In genomic region chr4:103498161-103499070, GRCh38 we compare ENCODE assay signal across 8 cellular contexts.
DNase-seq lines count a peak whose midpoint lies in the region; ATAC-seq and TF ChIP-seq lines count a peak whose summit lies in the region.

No MANE protein-coding gene starts in this region.

- H3K36me3 ChIP-seq in adipocyte (ENCODE audit: control insufficient read depth, insufficient read depth, low read length, severe bottlenecking) = no peaks in the 10 kb centered on the region

- H3K27me3 ChIP-seq in adipocyte (replicated peaks; ENCODE audit: control insufficient read depth, insufficient read depth, low read length) = no peaks in the 10 kb centered on the region
- H3K27me3 ChIP-seq in CD4-positive, alpha-beta T cell (ENCODE audit: control insufficient read depth, insufficient read depth, low read length) = no peaks in the 10 kb centered on the region

- peaks cover 11% of the 10 kb centered on the region for H3K4me1 ChIP-seq in adipocyte (ENCODE audit: control insufficient read depth, insufficient read depth, low read length)

- peak overlapping the region; percentile 19 for H3K4me3 ChIP-seq in adipocyte (ENCODE audit: low read length)

- no peaks in the 10 kb centered on the region for H3K4me1 Mint-ChIP-seq in CD4-positive, alpha-beta T cell (ENCODE audit: low read depth)

- CTCF ChIA-PET in CD4-positive, alpha-beta T cell (lab: Charles Lee) = no interaction called here

- H3K4me3 Mint-ChIP-seq in CD4-positive, alpha-beta T cell = no peak overlapping the region

- H3K9me3 Mint-ChIP-seq in CD4-positive, alpha-beta T cell = peaks cover 3% of the 10 kb centered on the region

- peak; percentile 91 for ATAC-seq in HG03064 (IDR thresholded peaks at IDR 0.05; ENCODE audit: low read depth, unreplicated experiment)
- no peak for ATAC-seq in CD4-positive, alpha-beta T cell (ENCODE audit: poor library complexity)
- no peak for ATAC-seq in sciatic nerve

- no peak for TF ChIP-seq CTCF in CD4-positive, alpha-beta T cell (IDR thresholded peaks at IDR 0.05)

- DNase-seq in stimulated activated CD4-positive, alpha-beta T cell treated with anti-CD3 and anti-CD28 coated beads, Interleukin-15, amount 100 ng/mL, for 24 hours = peak; percentile 9
- no peak for DNase-seq in stimulated activated CD4-positive, alpha-beta T cell treated with anti-CD3 and anti-CD28 coated beads, Interleukin-4, amount 100 ng/mL, for 1 hour
- DNase-seq in adipocyte (ENCODE audit: low read depth) = peak; percentile 85
- no peak for DNase-seq in CD4-positive, alpha-beta T cell
- DNase-seq in GDM1 (lab: John Stamatoyannopoulos, UW) = no peak
- DNase-seq in NCI-H1930 (lab: John Stamatoyannopoulos, UW) = no peak
- DNase-seq in sciatic nerve (ENCODE audit: low spot score) = no peak

- H3K27ac ChIP-seq in CD4-positive, alpha-beta T cell (ENCODE audit: low read depth, low read length) = no peak overlapping the region

- no peaks in the 10 kb centered on the region for H3K27me3 Mint-ChIP-seq in CD4-positive, alpha-beta T cell

- peaks cover 3% of the 10 kb centered on the region for H3K9me3 ChIP-seq in adipocyte (ENCODE audit: control insufficient read depth, low read length)
- no peaks in the 10 kb centered on the region for H3K9me3 ChIP-seq in CD4-positive, alpha-beta T cell (ENCODE audit: control insufficient read depth, low read length)

- no peaks in the 10 kb centered on the region for H3K36me3 Mint-ChIP-seq in CD4-positive, alpha-beta T cell (ENCODE audit: low read depth)

- no peak overlapping the region for H3K9ac ChIP-seq in adipocyte (ENCODE audit: low read length)

- intact Hi-C loops in CD4-positive, alpha-beta T cell (cut with DNase I, micrococcal nuclease) = no loop called here
- intact Hi-C loops in sciatic nerve (cut with DNase I) = no loop called here

- H3K27ac Mint-ChIP-seq in CD4-positive, alpha-beta T cell = no peak overlapping the region

- POLR2A ChIA-PET in CD4-positive, alpha-beta T cell (lab: Charles Lee) = no interaction called here

Comparison
In these comparisons a context has a peak if more than half of its experiments do, and no peak if none do; other contexts are left out.
1. DNase-seq: peak in stimulated activated CD4-positive, alpha-beta T cell treated with anti-CD3 and anti-CD28 coated beads, Interleukin-15, amount 100 ng/mL, for 24 hours (single experiment) and adipocyte (single experiment); none in stimulated activated CD4-positive, alpha-beta T cell treated with anti-CD3 and anti-CD28 coated beads, Interleukin-4, amount 100 ng/mL, for 1 hour (single experiment), CD4-positive, alpha-beta T cell (0 of 10), GDM1 (single experiment), NCI-H1930 (0 of 2) and sciatic nerve (single experiment).